In the genomic region with DNA sequence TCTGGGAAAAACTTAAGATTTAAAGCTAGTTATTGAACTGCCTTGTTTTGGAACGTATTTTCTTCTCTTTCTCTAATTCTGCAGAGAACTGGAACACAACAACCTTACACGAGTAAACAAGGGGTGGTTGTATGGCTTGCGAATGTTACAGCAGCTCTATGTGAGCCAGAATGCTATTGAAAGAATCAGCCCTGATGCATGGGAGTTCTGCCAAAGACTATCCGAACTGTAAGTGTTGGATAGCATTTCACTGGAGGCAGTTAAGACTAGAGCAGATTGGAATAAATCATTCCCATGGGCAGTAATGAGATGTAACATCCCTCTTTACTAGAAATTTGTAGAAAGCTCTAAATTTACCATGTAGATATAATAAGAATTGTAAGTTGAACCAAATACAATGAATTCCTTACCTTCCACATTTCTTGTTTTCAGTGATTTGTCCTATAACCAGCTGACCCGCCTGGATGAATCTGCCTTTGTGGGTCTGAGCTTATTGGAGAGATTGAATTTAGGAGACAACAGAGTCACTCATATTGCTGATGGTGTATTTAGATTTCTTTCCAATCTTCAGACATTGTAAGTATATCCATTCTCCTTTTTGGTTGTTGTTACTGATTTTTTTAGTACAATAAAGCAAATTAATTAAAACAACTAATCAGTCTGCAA, we compare ENCODE assay signal across 15 cellular contexts.
"Had no signal": no experiment of that assay in that cellular context is flagged by ENCODE, and none has a peak within 500 bp of the region (broad histone marks: within the 10 kb centered on the region; RNA-seq: fewer than 3 reads in every experiment).

No MANE protein-coding gene starts in this region.

- H3K27ac ChIP-seq: adrenal gland, body of pancreas, spleen, suprapubic skin, upper lobe of left lung, WERI-Rb-1 had no signal

- H3K9me3 ChIP-seq: adrenal gland, body of pancreas, spleen, suprapubic skin, upper lobe of left lung had no signal

- H3K4me1 ChIP-seq: adrenal gland, suprapubic skin had no signal

- H3K4me3 Mint-ChIP-seq: activated naive CD4-positive, alpha-beta T cell treated with anti-CD3 and anti-CD28 coated beads, Interleukin-2, amount 10 ng/mL, durations not matched to agents 7 days and 5 days; activated T-helper 17 cell treated with anti-CD3 and anti-CD28 coated beads, Interleukin-2, amount 50 U/mL, for 72 hours; stimulated activated memory B cell treated with anti-CD40 and anti-IgM and Interleukin-4, amounts not matched to agents 10 μg/mL and 1 μg/mL and 100 μg/mL, for 72 hours; T-cell had no signal

- H3K27ac Mint-ChIP-seq: activated naive CD4-positive, alpha-beta T cell treated with anti-CD3 and anti-CD28 coated beads, Interleukin-2, amount 10 ng/mL, durations not matched to agents 7 days and 5 days; activated T-helper 17 cell treated with anti-CD3 and anti-CD28 coated beads, Interleukin-2, amount 50 U/mL, for 72 hours; stimulated activated memory B cell treated with anti-CD40 and anti-IgM and Interleukin-4, amounts not matched to agents 10 μg/mL and 1 μg/mL and 100 μg/mL, for 72 hours; T-cell had no signal

- ATAC-seq: activated T-helper 17 cell treated with anti-CD3 and anti-CD28 coated beads, Interleukin-2, amount 50 U/mL, for 72 hours; body of pancreas; sciatic nerve; stimulated activated memory B cell treated with anti-CD40 and anti-IgM and Interleukin-4, amounts not matched to agents 10 μg/mL and 1 μg/mL and 100 μg/mL, for 72 hours; T-cell had no signal

- H3K9me3 Mint-ChIP-seq: activated naive CD4-positive, alpha-beta T cell treated with anti-CD3 and anti-CD28 coated beads, Interleukin-2, amount 10 ng/mL, durations not matched to agents 7 days and 5 days; activated T-helper 17 cell treated with anti-CD3 and anti-CD28 coated beads, Interleukin-2, amount 50 U/mL, for 72 hours; stimulated activated memory B cell treated with anti-CD40 and anti-IgM and Interleukin-4, amounts not matched to agents 10 μg/mL and 1 μg/mL and 100 μg/mL, for 72 hours; T-cell had no signal

- H3K27me3 Mint-ChIP-seq: activated naive CD4-positive, alpha-beta T cell treated with anti-CD3 and anti-CD28 coated beads, Interleukin-2, amount 10 ng/mL, durations not matched to agents 7 days and 5 days; activated T-helper 17 cell treated with anti-CD3 and anti-CD28 coated beads, Interleukin-2, amount 50 U/mL, for 72 hours; stimulated activated memory B cell treated with anti-CD40 and anti-IgM and Interleukin-4, amounts not matched to agents 10 μg/mL and 1 μg/mL and 100 μg/mL, for 72 hours; T-cell had no signal

- H3K4me3 ChIP-seq: adrenal gland, body of pancreas, spleen, suprapubic skin, upper lobe of left lung had no signal

- H3K4me1 Mint-ChIP-seq: activated T-helper 17 cell treated with anti-CD3 and anti-CD28 coated beads, Interleukin-2, amount 50 U/mL, for 72 hours; stimulated activated memory B cell treated with anti-CD40 and anti-IgM and Interleukin-4, amounts not matched to agents 10 μg/mL and 1 μg/mL and 100 μg/mL, for 72 hours had no signal

- H3K27me3 ChIP-seq: adrenal gland, body of pancreas, spleen, suprapubic skin, upper lobe of left lung had no signal

- DNase-seq: activated CD4-positive, alpha-beta T cell treated with anti-CD3 and anti-CD28 coated beads for 4 hours; activated CD8-positive, alpha-beta memory T cell treated with anti-CD3 and anti-CD28 coated beads for 24 hours; activated naive CD4-positive, alpha-beta T cell treated with anti-CD3 and anti-CD28 coated beads, Interleukin-2, amount 10 ng/mL, durations not matched to agents 7 days and 5 days; activated T-cell treated with anti-CD3 and anti-CD28 coated beads for 4 hours; adrenal gland; body of pancreas; spleen; stimulated activated CD4-positive, alpha-beta T cell treated with anti-CD3 and anti-CD28 coated beads, Interleukin-1b, Interleukin-23, amount 100 ng/mL, for 48 hours; T-cell; upper lobe of left lung; WERI-Rb-1 had no signal
